Comparison of ENCODE assay signal across 8 cellular contexts in the genomic region with DNA sequence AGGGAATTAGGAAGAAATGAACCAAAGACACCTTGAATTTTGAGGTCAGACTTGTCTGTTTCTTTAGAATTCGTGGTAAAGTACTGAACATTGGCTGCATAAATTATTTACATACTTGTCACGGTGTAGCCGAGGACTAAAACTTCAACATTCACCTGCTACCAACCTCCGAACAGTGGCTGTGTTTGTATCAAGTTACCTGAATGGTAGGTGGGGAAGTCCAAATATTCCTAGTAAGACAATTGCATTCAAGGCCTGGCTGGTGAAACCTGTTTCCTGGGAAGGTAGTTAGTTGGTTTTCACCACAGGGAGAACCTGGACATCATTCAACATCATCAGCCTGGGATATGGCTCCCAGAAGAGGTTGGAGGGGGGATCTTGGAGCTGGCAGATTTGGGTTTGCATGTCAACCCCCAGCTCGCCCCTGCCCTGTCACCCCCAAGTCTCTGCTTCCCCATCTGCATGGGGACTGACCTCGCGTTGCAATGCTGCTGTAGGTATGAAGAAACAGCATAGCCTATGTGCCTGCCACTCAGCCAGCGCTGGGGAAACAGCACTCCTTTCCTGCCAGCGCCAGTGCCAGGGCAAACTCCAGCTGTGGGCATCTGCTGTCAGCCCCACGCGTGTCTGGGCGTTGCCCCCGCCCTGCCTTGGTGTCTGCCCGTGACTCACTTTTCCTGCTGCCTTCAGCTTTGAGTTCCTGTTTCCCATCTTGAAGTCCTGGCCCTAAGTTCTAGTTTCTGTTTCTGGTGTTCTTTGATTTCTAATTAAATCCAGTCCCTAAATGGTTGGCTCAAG. TPM values are rescaled to one million over a fixed set of nuclear protein-coding genes. Genes with fewer than 3 reads are reported as not detected.
DNase-seq lines count a peak whose midpoint lies in the region; ATAC-seq and TF ChIP-seq lines count a peak whose summit lies in the region.

No MANE protein-coding gene starts in this region.

- H4K20me1 ChIP-seq in IMR-90 (ENCODE audit: insufficient read depth, low read length): no peaks in the 10 kb centered on the region

- no peak overlapping the region for H3K23ac ChIP-seq in IMR-90 (ENCODE audit: low read depth, low read length)

- no peak overlapping the region for H3K27ac ChIP-seq in IMR-90 (ENCODE audit: insufficient read depth, low read length)
- H3K27ac ChIP-seq in heart right ventricle: peak overlapping the region in 8 of 10 donors; percentile 22 to 78 (median 63)

- H3K4me1 Mint-ChIP-seq in activated T-cell treated with anti-CD3 and anti-CD28 coated beads, Interleukin-2, amount 50 U/mL, for 4 hours (ENCODE audit: low read depth): peaks cover 15% of the 10 kb centered on the region

- CTCF ChIA-PET in IMR-90 (lab: Yijun Ruan, JAX): no interaction called here

- H4K5ac ChIP-seq in IMR-90 (ENCODE audit: low read depth, low read length): no peak overlapping the region

- no peak overlapping the region for H3K9ac ChIP-seq in IMR-90 (ENCODE audit: low read depth, low read length)

- H3K27me3 Mint-ChIP-seq in activated T-cell treated with anti-CD3 and anti-CD28 coated beads, Interleukin-2, amount 50 U/mL, for 4 hours (ENCODE audit: low read depth): no peaks in the 10 kb centered on the region

- 79% methylated on average over 7 of the region's 14 CpGs; no CpG with 5 or more reads in 1 of the 2 experiments for WGBS in IMR-90 (ENCODE audit: extremely low coverage in 2 of 2, insufficient read length in 1 of 2), 2 experiments
- WGBS in heart right ventricle, 2 donors: 69 to 74% methylated on average over 14 of the region's 14 CpGs

- H3K27me3 ChIP-seq in IMR-90 (ENCODE audit: control insufficient read depth, insufficient read depth, low read length): peaks cover 6% of the 10 kb centered on the region; the same call in 1 of the 2 replicates
- no peaks in the 10 kb centered on the region for H3K27me3 ChIP-seq in heart right ventricle

- H3K56ac ChIP-seq in IMR-90 (ENCODE audit: extremely low read depth, insufficient read depth, low read length): no peak overlapping the region

- H3K9me3 ChIP-seq in IMR-90 (ENCODE audit: control insufficient read depth, insufficient read depth, low read length) (no peaks in the 10 kb centered on the region), heart right ventricle (no peaks in the 10 kb centered on the region)

- no peaks in the 10 kb centered on the region for H3K36me3 Mint-ChIP-seq in activated T-cell treated with anti-CD3 and anti-CD28 coated beads, Interleukin-2, amount 50 U/mL, for 4 hours (ENCODE audit: insufficient read depth)

- H3K9me1 ChIP-seq in IMR-90 (ENCODE audit: insufficient read depth, low read length): peaks cover 3% of the 10 kb centered on the region; the same call in 1 of the 2 replicates

- no TSS peak for BruUV-seq in IMR-90 (replicated peaks; lab: Mats Ljungman, UMichigan)

- no peaks in the 10 kb centered on the region for H3K4me1 ChIP-seq in IMR-90 (ENCODE audit: control insufficient read depth, insufficient read depth, low read length)
- H3K4me1 ChIP-seq in heart right ventricle: peaks cover 0 to 16% (median 0%) of the 10 kb centered on the region in 9 donors

- no peak overlapping the region for H3K4me3 Mint-ChIP-seq in activated T-cell treated with anti-CD3 and anti-CD28 coated beads, Interleukin-2, amount 50 U/mL, for 4 hours

- H2AK9ac ChIP-seq in IMR-90 (replicated peaks; ENCODE audit: low read depth, low read length, poor library complexity): no peak overlapping the region

- H3K79me1 ChIP-seq in IMR-90 (ENCODE audit: low read depth in 1 of 2, low read length in 2 of 2): no peaks in the 10 kb centered on the region

- H2BK120ac ChIP-seq in IMR-90 (ENCODE audit: low read depth, low read length): no peak overlapping the region

- no peak overlapping the region for H2AK5ac ChIP-seq in IMR-90 (ENCODE audit: low read depth, low read length)

- POLR2A ChIA-PET in IMR-90 (lab: Charles Lee; ENCODE audit: unreplicated experiment): no interaction called here

- H2BK20ac ChIP-seq in IMR-90 (ENCODE audit: low read depth, low read length): no peak overlapping the region

- dilution Hi-C loops in IMR-90 (cut with HindIII; ENCODE audit: low sequenced_read_pairs, unreplicated experiment): no loop called here

- in situ Hi-C loops in IMR-90 (cut with MboI; ENCODE audit: low sequenced_read_pairs): no loop called here

- H3K4ac ChIP-seq in IMR-90 (ENCODE audit: low read depth, low read length): no peak overlapping the region

- intact Hi-C loops in IMR-90 (cut with micrococcal nuclease) (no loop called here), heart right ventricle (cut with DNase I) (no loop called here)

- no peak for TF ChIP-seq POLR2A in IMR-90 (IDR thresholded peaks at IDR 0.05; ENCODE audit: low read depth, low read length)

- H3K14ac ChIP-seq in IMR-90 (replicated peaks; ENCODE audit: low read depth, low read length): no peak overlapping the region

- H3K4me3 ChIP-seq in IMR-90 (ENCODE audit: insufficient read depth, low read depth, low read length): no peak overlapping the region
- peak overlapping the region in 5 of 10 donors; percentile 7 to 39 (median 15) for H3K4me3 ChIP-seq in heart right ventricle

- H3K18ac ChIP-seq in IMR-90 (ENCODE audit: low read depth, low read length): no peak overlapping the region

- ATAC-seq in GM18867 (IDR thresholded peaks at IDR 0.05; ENCODE audit: unreplicated experiment): peak; percentile 31
- peak; percentile 24; the same call in 1 of the 2 replicates for ATAC-seq in IMR-90 (ENCODE audit: low read depth)
- peak; percentile 28 to 46 for ATAC-seq in activated T-cell treated with anti-CD3 and anti-CD28 coated beads, Interleukin-2, amount 50 U/mL, for 4 hours
- ATAC-seq in heart right ventricle: peak; percentile 53 to 93 (median 86)

- H3K9me3 Mint-ChIP-seq in activated T-cell treated with anti-CD3 and anti-CD28 coated beads, Interleukin-2, amount 50 U/mL, for 4 hours: no peaks in the 10 kb centered on the region

- no peak overlapping the region for H2BK5ac ChIP-seq in IMR-90 (ENCODE audit: low read depth, low read length, poor library complexity, severe bottlenecking)

- H3K36me3 ChIP-seq in IMR-90 (ENCODE audit: control insufficient read depth, insufficient read depth, low read length): no peaks in the 10 kb centered on the region
- no peaks in the 10 kb centered on the region for H3K36me3 ChIP-seq in heart right ventricle

- no peak overlapping the region for H2BK15ac ChIP-seq in IMR-90 (ENCODE audit: low read depth, low read length)

- no peak for TF ChIP-seq RAD21 in IMR-90 (IDR thresholded peaks at IDR 0.05; ENCODE audit: low read length)

- no peak overlapping the region for H4K91ac ChIP-seq in IMR-90 (ENCODE audit: insufficient read depth, low read depth, low read length)

- peak overlapping the region; percentile 81 for H2AFZ ChIP-seq in IMR-90 (replicated peaks; ENCODE audit: low read length, poor library complexity)

- H3K4me2 ChIP-seq in IMR-90 (ENCODE audit: low read depth, low read length): no peak overlapping the region

- TF ChIP-seq CTCF in IMR-90 (conservative IDR thresholded peaks at IDR 0.05; ENCODE audit: low read depth, low read length): no peak
- TF ChIP-seq CTCF in heart right ventricle (IDR thresholded peaks at IDR 0.05): no peak

- DNase-seq in IMR-90: peak; percentile 25
- DNase-seq in activated T-cell treated with anti-CD3 and anti-CD28 coated beads, Interleukin-2, amount 50 U/mL, for 4 hours: peak; percentile 47
- peak; percentile 54 to 60 for DNase-seq in heart right ventricle
- peak; percentile 13 to 22 for DNase-seq in stimulated activated CD8-positive, alpha-beta memory T cell treated with anti-CD3 and anti-CD28 coated beads, Interleukin-15, amount 100 ng/mL, for 4 hours (ENCODE audit: low read depth in 2 of 2)
- DNase-seq in superior temporal gyrus (ENCODE audit: extremely low spot score): no peak
- no peak for DNase-seq in activated gamma-delta T cell (lab: John Stamatoyannopoulos, UW)
- DNase-seq in T-helper 9 cell: no peak

- no peak overlapping the region for H4K8ac ChIP-seq in IMR-90 (ENCODE audit: low read depth in 2 of 2, low read length in 2 of 2)

TF ChIP-seq in IMR-90, 13 proteins besides CTCF, POLR2A, EP300 and RAD21 (continues in another document):
- TF ChIP-seq CHD1 (IDR thresholded peaks at IDR 0.05; ENCODE audit: low read depth, low read length): no peak
- no peak for TF ChIP-seq SMC3 (IDR thresholded peaks at IDR 0.05; ENCODE audit: low read depth, low read length)
- no peak for TF ChIP-seq RFX5 (IDR thresholded peaks at IDR 0.05; ENCODE audit: low read depth, low read length)
- TF ChIP-seq RCOR1 (IDR thresholded peaks at IDR 0.05; ENCODE audit: insufficient replicate concordance, low read length): no peak
- no peak for TF ChIP-seq MAFK (IDR thresholded peaks at IDR 0.05; ENCODE audit: low read depth, low read length)
- TF ChIP-seq CEBPB (IDR thresholded peaks at IDR 0.05; ENCODE audit: low read depth, low read length): no peak
- TF ChIP-seq, protein P1, sequence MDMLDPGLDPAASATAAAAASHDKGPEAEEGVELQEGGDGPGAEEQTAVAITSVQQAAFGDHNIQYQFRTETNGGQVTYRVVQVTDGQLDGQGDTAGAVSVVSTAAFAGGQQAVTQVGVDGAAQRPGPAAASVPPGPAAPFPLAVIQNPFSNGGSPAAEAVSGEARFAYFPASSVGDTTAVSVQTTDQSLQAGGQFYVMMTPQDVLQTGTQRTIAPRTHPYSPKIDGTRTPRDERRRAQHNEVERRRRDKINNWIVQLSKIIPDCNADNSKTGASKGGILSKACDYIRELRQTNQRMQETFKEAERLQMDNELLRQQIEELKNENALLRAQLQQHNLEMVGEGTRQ (IDR thresholded peaks at IDR 0.05; ENCODE audit: low read depth, low read length): no peak
- no peak for TF ChIP-seq FOS (IDR thresholded peaks at IDR 0.05; ENCODE audit: low read depth, low read length)
- no peak for TF ChIP-seq MXI1 (IDR thresholded peaks at IDR 0.05; ENCODE audit: borderline replicate concordance, low read depth, low read length)

RNA-seq across cellular contexts. Expression of a gene that starts 12.7 kb away (rescaled TPM):
- 25.5 and 30.8 TPM in 2 replicates for total RNA-seq in IMR-90 (2012; rRNA removed)
- 22.1 and 24.3 TPM in 2 replicates for polyA plus RNA-seq in IMR-90 (2012; rRNA removed)
- 12.8 and 14.9 TPM in 2 replicates for polyA plus RNA-seq in IMR-90 (2012; cell fraction: cytosol; rRNA removed)
- polyA plus RNA-seq in IMR-90 (2012; cell fraction: nucleus; rRNA removed; ENCODE audit: low replicate concordance): 41.4 and 70.6 TPM in 2 replicates
- 100 to 1,000 TPM; 126 to 143 (median 138) TPM for total RNA-seq in activated T-cell treated with anti-CD3 and anti-CD28 coated beads, Interleukin-2, amount 50 U/mL, for 4 hours
- 10 to 100 TPM; 58.7 to 82.6 (median 65.8) TPM for total RNA-seq in heart right ventricle
- 10 to 100 TPM; 10.6 to 39.1 TPM for polyA plus RNA-seq in heart right ventricle

RNA-seq across cellular contexts. Expression of a gene that starts 44.0 kb away (rescaled TPM):
- 46.2 and 71.7 TPM in 2 replicates for total RNA-seq in IMR-90 (2012; rRNA removed)
- 43.6 and 48.6 TPM in 2 replicates for polyA plus RNA-seq in IMR-90 (2012; rRNA removed)
- 5.5 and 7.8 TPM in 2 replicates for polyA plus RNA-seq in IMR-90 (2012; cell fraction: cytosol; rRNA removed)
- 22.2 and 87.5 TPM in 2 replicates for polyA plus RNA-seq in IMR-90 (2012; cell fraction: nucleus; rRNA removed; ENCODE audit: low replicate concordance)
- 100 to 1,000 TPM; 223 to 244 (median 226) TPM for total RNA-seq in activated T-cell treated with anti-CD3 and anti-CD28 coated beads, Interleukin-2, amount 50 U/mL, for 4 hours
- total RNA-seq in heart right ventricle: 10 to 100 TPM; 25.0 to 41.4 (median 29.4) TPM
- 10 to 100 TPM; 13.0 to 44.9 TPM for polyA plus RNA-seq in heart right ventricle

Comparison
In these comparisons a context has a peak if more than half of its experiments do, and no peak if none do; other contexts are left out.
1. ATAC-seq: peak in every context shown above with its lines; median percentile 86 in heart right ventricle; 37 in activated T-cell treated with anti-CD3 and anti-CD28 coated beads, Interleukin-2, amount 50 U/mL, for 4 hours; 31 in GM18867; 24 in IMR-90.
2. DNase-seq: peak in IMR-90 (single experiment), activated T-cell treated with anti-CD3 and anti-CD28 coated beads, Interleukin-2, amount 50 U/mL, for 4 hours (single experiment), heart right ventricle (2 of 2) and stimulated activated CD8-positive, alpha-beta memory T cell treated with anti-CD3 and anti-CD28 coated beads, Interleukin-15, amount 100 ng/mL, for 4 hours (2 of 2); none in superior temporal gyrus (single experiment), activated gamma-delta T cell (single experiment) and T-helper 9 cell (single experiment).